In the genomic region with DNA sequence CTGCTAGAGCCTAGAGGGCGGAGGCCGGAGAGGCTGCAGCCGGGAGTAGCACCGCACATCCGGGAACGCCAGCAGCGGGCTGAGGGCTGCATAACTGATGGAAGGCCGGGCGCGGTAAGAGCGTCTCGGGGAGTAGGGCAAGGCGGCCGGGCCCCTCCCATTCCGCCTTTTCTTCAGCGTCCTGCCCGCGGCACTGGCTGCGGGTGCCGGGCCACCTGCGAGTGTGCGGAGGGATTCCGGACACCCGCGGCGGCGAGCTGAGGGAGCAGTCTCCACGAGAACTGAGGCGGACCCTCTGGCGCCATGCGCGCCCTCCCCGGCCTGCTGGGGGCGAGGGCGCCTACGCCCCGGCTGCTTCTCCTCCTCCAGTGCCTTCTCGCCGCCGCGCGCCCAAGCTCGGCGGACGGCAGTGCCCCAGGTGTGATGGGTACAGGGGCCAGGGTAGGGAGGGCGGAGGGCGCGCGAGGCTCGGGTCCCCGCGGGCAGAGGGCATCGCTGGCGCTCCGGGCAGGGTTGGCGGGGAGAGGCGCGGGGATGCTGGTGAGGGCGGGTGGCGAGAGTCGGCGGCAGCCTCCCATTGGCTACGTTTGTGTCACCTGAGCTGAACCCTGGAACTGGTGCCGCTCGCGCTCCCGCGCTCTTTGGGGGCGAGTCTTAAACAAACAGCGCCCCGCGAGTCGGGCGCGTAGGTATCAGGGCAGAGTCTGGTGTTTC, we compare ENCODE assay signal across 8 cellular contexts.
A peak's percentile ranks its signal among the peaks of the same experiment; 100 is the strongest.
DNase-seq lines count a peak whose midpoint lies in the region; ATAC-seq lines count a peak whose summit lies in the region.

No MANE protein-coding gene starts in this region.

- H3K9me3 Mint-ChIP-seq in naive thymus-derived CD4-positive, alpha-beta T cell, result peaks cover 0 to 10% (median 0%) of the 10 kb centered on the region in 11 donors
- H3K9me3 Mint-ChIP-seq in stimulated activated naive B cell treated with anti-CD40 and anti-IgM and Interleukin-4, amounts not matched to agents 10 μg/mL and 1 μg/mL and 100 μg/mL, for 72 hours, result no peaks in the 10 kb centered on the region

- POLR2A ChIA-PET in naive thymus-derived CD4-positive, alpha-beta T cell (lab: Charles Lee), result interaction anchor here (0.6 to 1.7 kb wide), 13 partner anchors 10 to 76 kb away, joined by 3 to 25 read pairs (median 4); no protein-coding TSS in a partner anchor

- DNase-seq in H7 (peak; percentile 85), NCI-H524 treated with DMSO at 0.1 percent for 48 hours (lab: John Stamatoyannopoulos, UW) (peak; percentile 22), activated T-cell treated with anti-CD3 and anti-CD28 coated beads for 1 hour (ENCODE audit: low read depth) (peak; percentile 72)
- DNase-seq in naive thymus-derived CD4-positive, alpha-beta T cell, result peak; percentile 62 to 86 (median 83)
- DNase-seq in stimulated activated naive B cell treated with anti-CD40 and anti-IgM and Interleukin-4, amounts not matched to agents 10 μg/mL and 1 μg/mL and 100 μg/mL, for 72 hours, result peak; percentile 85

- peak overlapping the region; percentile 68 to 96 (median 90) for H3K27ac Mint-ChIP-seq in naive thymus-derived CD4-positive, alpha-beta T cell
- H3K27ac Mint-ChIP-seq in stimulated activated naive B cell treated with anti-CD40 and anti-IgM and Interleukin-4, amounts not matched to agents 10 μg/mL and 1 μg/mL and 100 μg/mL, for 72 hours, result peak overlapping the region; percentile 84

- no peak overlapping the region for H3K27ac ChIP-seq in ACC112 (ENCODE audit: low read depth, low read length)
- H3K27ac ChIP-seq in esophagus (ENCODE audit: low read depth in 2 of 2, low read length in 1 of 2), result peak overlapping the region; percentile 44 to 54
- peak overlapping the region; percentile 76 for H3K27ac ChIP-seq in naive thymus-derived CD4-positive, alpha-beta T cell (ENCODE audit: low read depth, low read length)

- no peaks in the 10 kb centered on the region for H3K36me3 ChIP-seq in ACC112 (ENCODE audit: insufficient read depth, low read length)
- H3K36me3 ChIP-seq in H7 (replicated peaks; ENCODE audit: control insufficient read depth, insufficient read depth, low read length), result no peaks in the 10 kb centered on the region
- H3K36me3 ChIP-seq in esophagus (ENCODE audit: control insufficient read depth in 2 of 2, insufficient read depth in 2 of 2, low read length in 1 of 2), result no peaks in the 10 kb centered on the region
- peaks cover 0 to 4% (median 0%) of the 10 kb centered on the region in 3 experiments for H3K36me3 ChIP-seq in naive thymus-derived CD4-positive, alpha-beta T cell (ENCODE audit: control insufficient read depth in 2 of 3, insufficient read depth in 3 of 3, low read length in 3 of 3)

- H3K4me1 Mint-ChIP-seq in naive thymus-derived CD4-positive, alpha-beta T cell, result peaks cover 40 to 74% (median 65%) of the 10 kb centered on the region in 7 donors
- peaks cover 26 to 42% of the 10 kb centered on the region in 2 donors for H3K4me1 Mint-ChIP-seq in stimulated activated naive B cell treated with anti-CD40 and anti-IgM and Interleukin-4, amounts not matched to agents 10 μg/mL and 1 μg/mL and 100 μg/mL, for 72 hours

- no peaks in the 10 kb centered on the region for H3K79me2 ChIP-seq in ACC112 (ENCODE audit: control insufficient read depth, insufficient read depth, low read length, unreplicated experiment)

- 1% methylated on average over 61 to 75 of the region's 75 CpGs for WGBS in esophagus, 2 donors

- H3K27me3 ChIP-seq in ACC112 (ENCODE audit: insufficient read depth, low read length), result no peaks in the 10 kb centered on the region
- H3K27me3 ChIP-seq in H7 (ENCODE audit: control insufficient read depth, insufficient read depth, low read length), result peaks cover 3% of the 10 kb centered on the region; the same call in 1 of the 2 replicates
- H3K27me3 ChIP-seq in esophagus (ENCODE audit: control insufficient read depth in 1 of 2, insufficient read depth in 2 of 2, low read length in 2 of 2), result peaks cover 0 to 6% of the 10 kb centered on the region in 2 donors
- H3K27me3 ChIP-seq in naive thymus-derived CD4-positive, alpha-beta T cell (ENCODE audit: control insufficient read depth in 2 of 2, insufficient read depth in 2 of 2, low read length in 2 of 2), result no peaks in the 10 kb centered on the region

- H3K36me3 Mint-ChIP-seq in naive thymus-derived CD4-positive, alpha-beta T cell, result peaks cover 0 to 35% (median 0%) of the 10 kb centered on the region in 5 donors
- H3K36me3 Mint-ChIP-seq in stimulated activated naive B cell treated with anti-CD40 and anti-IgM and Interleukin-4, amounts not matched to agents 10 μg/mL and 1 μg/mL and 100 μg/mL, for 72 hours, result peaks cover 3 to 5% of the 10 kb centered on the region in 2 donors

- peak; percentile 93 for ATAC-seq in naive thymus-derived CD4-positive, alpha-beta T cell
- ATAC-seq in stimulated activated naive B cell treated with anti-CD40 and anti-IgM and Interleukin-4, amounts not matched to agents 10 μg/mL and 1 μg/mL and 100 μg/mL, for 72 hours (replicated peaks), result peak; percentile 87 to 90
- ATAC-seq in GM18867 (IDR thresholded peaks at IDR 0.05; ENCODE audit: unreplicated experiment), result no peak

- no peaks in the 10 kb centered on the region for H3K9me3 ChIP-seq in esophagus (ENCODE audit: control insufficient read depth in 2 of 2, insufficient read depth in 1 of 2, low read depth in 1 of 2, low read length in 1 of 2)
- no peaks in the 10 kb centered on the region for H3K9me3 ChIP-seq in naive thymus-derived CD4-positive, alpha-beta T cell (ENCODE audit: control insufficient read depth in 2 of 3, low read length in 3 of 3)

- peak overlapping the region; percentile 92 for H2AFZ ChIP-seq in ACC112 (ENCODE audit: low read length, unreplicated experiment)

- intact Hi-C loops in naive thymus-derived CD4-positive, alpha-beta T cell (cut with micrococcal nuclease), result loop anchor here (1.0 to 10.0 kb wide), 7 partner anchors 32 to 1804 kb away; a partner anchor contains a TSS

- H3K4me3 ChIP-seq in ACC112 (ENCODE audit: low read depth, low read length) (peak overlapping the region; percentile 89), H7 (ENCODE audit: insufficient read depth, low read depth, low read length) (peak overlapping the region; percentile 68), esophagus (ENCODE audit: low read depth in 1 of 2, low read length in 2 of 2) (peak overlapping the region; percentile 43 to 57)
- peak overlapping the region; percentile 86 for H3K4me3 ChIP-seq in naive thymus-derived CD4-positive, alpha-beta T cell (ENCODE audit: low read length)

- CTCF ChIA-PET in naive thymus-derived CD4-positive, alpha-beta T cell (lab: Charles Lee), result interaction anchor here (1.1 kb wide), 1 partner anchor 73 kb away, joined by 4 read pairs; no protein-coding TSS in a partner anchor

- H3K4me3 Mint-ChIP-seq in naive thymus-derived CD4-positive, alpha-beta T cell, result peak overlapping the region; percentile 70 to 97 (median 91)
- H3K4me3 Mint-ChIP-seq in stimulated activated naive B cell treated with anti-CD40 and anti-IgM and Interleukin-4, amounts not matched to agents 10 μg/mL and 1 μg/mL and 100 μg/mL, for 72 hours, result peak overlapping the region; percentile 89 to 94

- no peaks in the 10 kb centered on the region for H3K27me3 Mint-ChIP-seq in naive thymus-derived CD4-positive, alpha-beta T cell
- H3K27me3 Mint-ChIP-seq in stimulated activated naive B cell treated with anti-CD40 and anti-IgM and Interleukin-4, amounts not matched to agents 10 μg/mL and 1 μg/mL and 100 μg/mL, for 72 hours, result no peaks in the 10 kb centered on the region

- H3K4me1 ChIP-seq in ACC112 (ENCODE audit: control insufficient read depth, insufficient read depth, low read length, unreplicated experiment) (peaks cover 9% of the 10 kb centered on the region), esophagus (ENCODE audit: control insufficient read depth in 2 of 2, insufficient read depth in 2 of 2, low read length in 1 of 2) (peaks cover 0 to 9% of the 10 kb centered on the region in 2 donors)
- peaks cover 30 to 36% of the 10 kb centered on the region in 2 donors for H3K4me1 ChIP-seq in naive thymus-derived CD4-positive, alpha-beta T cell (ENCODE audit: control insufficient read depth in 2 of 2, insufficient read depth in 2 of 2, low read length in 2 of 2)

Comparison
In these comparisons a context has a peak if more than half of its experiments do, and no peak if none do; other contexts are left out.
1. DNase-seq: peak in every context shown above with its lines; median percentile 85 in H7; 85 in stimulated activated naive B cell treated with anti-CD40 and anti-IgM and Interleukin-4, amounts not matched to agents 10 μg/mL and 1 μg/mL and 100 μg/mL, for 72 hours; 83 in naive thymus-derived CD4-positive, alpha-beta T cell; 72 in activated T-cell treated with anti-CD3 and anti-CD28 coated beads for 1 hour; 22 in NCI-H524 treated with DMSO at 0.1 percent for 48 hours.